1 cellular context compared by ENCODE assay signal in the genomic region with DNA sequence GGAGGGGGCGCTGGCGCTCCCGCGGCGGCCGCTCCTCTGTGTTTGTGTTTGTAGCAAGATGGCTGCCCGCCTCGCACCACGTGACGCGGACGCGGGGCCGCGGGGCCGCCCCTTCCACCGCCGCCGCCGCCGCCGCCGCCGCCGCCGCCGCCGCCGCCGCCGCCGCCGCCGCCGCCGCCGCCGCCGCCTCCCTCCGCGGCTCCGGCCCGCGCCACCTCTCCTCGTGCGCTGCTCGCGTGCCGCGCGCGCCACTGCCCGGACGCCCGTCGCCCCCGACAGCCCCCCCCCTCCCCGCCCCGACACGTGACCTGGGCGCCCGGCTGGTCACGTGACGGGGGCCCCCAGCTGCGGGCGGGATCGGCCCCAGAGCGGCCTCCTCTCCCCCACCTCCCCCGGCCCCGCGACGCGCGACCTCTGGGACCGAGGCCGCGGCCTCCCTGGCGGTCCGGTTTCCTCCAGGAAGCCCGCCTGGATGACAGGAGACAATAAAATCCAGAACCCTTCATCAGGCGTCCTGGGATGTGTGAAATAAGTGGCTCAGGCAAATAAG.
TF ChIP-seq lines count a peak whose summit lies in the region.

A gene with protein sequence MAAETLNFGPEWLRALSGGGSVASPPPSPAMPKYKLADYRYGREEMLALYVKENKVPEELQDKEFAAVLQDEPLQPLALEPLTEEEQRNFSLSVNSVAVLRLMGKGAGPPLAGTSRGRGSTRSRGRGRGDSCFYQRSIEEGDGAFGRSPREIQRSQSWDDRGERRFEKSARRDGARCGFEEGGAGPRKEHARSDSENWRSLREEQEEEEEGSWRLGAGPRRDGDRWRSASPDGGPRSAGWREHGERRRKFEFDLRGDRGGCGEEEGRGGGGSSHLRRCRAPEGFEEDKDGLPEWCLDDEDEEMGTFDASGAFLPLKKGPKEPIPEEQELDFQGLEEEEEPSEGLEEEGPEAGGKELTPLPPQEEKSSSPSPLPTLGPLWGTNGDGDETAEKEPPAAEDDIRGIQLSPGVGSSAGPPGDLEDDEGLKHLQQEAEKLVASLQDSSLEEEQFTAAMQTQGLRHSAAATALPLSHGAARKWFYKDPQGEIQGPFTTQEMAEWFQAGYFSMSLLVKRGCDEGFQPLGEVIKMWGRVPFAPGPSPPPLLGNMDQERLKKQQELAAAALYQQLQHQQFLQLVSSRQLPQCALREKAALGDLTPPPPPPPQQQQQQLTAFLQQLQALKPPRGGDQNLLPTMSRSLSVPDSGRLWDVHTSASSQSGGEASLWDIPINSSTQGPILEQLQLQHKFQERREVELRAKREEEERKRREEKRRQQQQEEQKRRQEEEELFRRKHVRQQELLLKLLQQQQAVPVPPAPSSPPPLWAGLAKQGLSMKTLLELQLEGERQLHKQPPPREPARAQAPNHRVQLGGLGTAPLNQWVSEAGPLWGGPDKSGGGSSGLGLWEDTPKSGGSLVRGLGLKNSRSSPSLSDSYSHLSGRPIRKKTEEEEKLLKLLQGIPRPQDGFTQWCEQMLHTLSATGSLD (N-terminal part only) (minus strand): TSS at position 55 of the 550 bp plus-strand sequence. CDS start 6,012 bp downstream, outside the sequence.

TF ChIP-seq in GM12878, 131 proteins besides CTCF, POLR2A, EP300 and RAD21 (continued from another document):
- peak; percentile 60; the same call in 1 of the 2 replicates for TF ChIP-seq TBL1XR1 (IDR thresholded peaks at IDR 0.05; ENCODE audit: low read depth, low read length)
- TF ChIP-seq TCF12 (IDR thresholded peaks at IDR 0.05; ENCODE audit: low read depth, low read length): peak; percentile 17; the same call in 1 of the 2 replicates
- TF ChIP-seq ZSCAN29 (IDR thresholded peaks at IDR 0.05): no peak
